ENCODE assay signal across 27 cellular contexts in genomic region chr9:6864102-6864501, GRCh38.
"Had no signal": no experiment of that assay in that cellular context is flagged by ENCODE, and none has a peak within 500 bp of the region (broad histone marks: within the 10 kb centered on the region; RNA-seq: fewer than 3 reads in every experiment).

No MANE protein-coding gene starts in this region.

- H3K9me3 ChIP-seq: SJCRH30, SK-N-SH had no signal

- H3K36me3 ChIP-seq: adrenal gland, SJCRH30 had no signal

- H3K4me3 ChIP-seq: adrenal gland, body of pancreas, SJCRH30 had no signal

- H3K4me1 ChIP-seq: adrenal gland, body of pancreas, SJCRH30 had no signal

- H3K27ac Mint-ChIP-seq: activated CD4-positive, alpha-beta T cell treated with anti-CD3 and anti-CD28 coated beads for 36 hours; activated naive CD4-positive, alpha-beta T cell treated with anti-CD3 and anti-CD28 coated beads for 36 hours; activated naive CD8-positive, alpha-beta T cell; activated T-helper 17 cell treated with anti-CD3 and anti-CD28 coated beads, Interleukin-2, amount 50 U/mL, for 72 hours had no signal

- H3K4me2 ChIP-seq: SK-N-SH had no signal

- DNase-seq: activated CD4-positive, alpha-beta T cell treated with anti-CD3 and anti-CD28 coated beads for 36 hours; activated CD8-positive, alpha-beta memory T cell treated with anti-CD3 and anti-CD28 coated beads for 24 hours; activated gamma-delta T cell; activated naive CD4-positive, alpha-beta T cell treated with anti-CD3 and anti-CD28 coated beads for 36 hours; activated T-cell treated with anti-CD3 and anti-CD28 coated beads, Interleukin-2, amount 50 U/mL, for 4 hours; adrenal gland; aorta; body of pancreas; KG1; NCI-H1105; NCI-H1436; NCI-H1694 treated with DMSO at 0.1 percent for 48 hours; NCI-H2029 treated with DMSO at 0.1 percent for 48 hours; NCI-H345; NCI-H510A; NCI-H526 treated with DMSO at 0.1 percent for 48 hours; NCI-H82; Right ventricle myocardium superior; SJCRH30; SK-N-SH; T-helper 1 cell had no signal

- H3K9ac ChIP-seq: SK-N-SH had no signal

- H3K4me3 Mint-ChIP-seq: activated CD4-positive, alpha-beta T cell treated with anti-CD3 and anti-CD28 coated beads for 36 hours; activated naive CD4-positive, alpha-beta T cell treated with anti-CD3 and anti-CD28 coated beads for 36 hours; activated naive CD8-positive, alpha-beta T cell; activated T-cell treated with anti-CD3 and anti-CD28 coated beads, Interleukin-2, amount 50 U/mL, for 4 hours; activated T-helper 17 cell treated with anti-CD3 and anti-CD28 coated beads, Interleukin-2, amount 50 U/mL, for 72 hours; central memory CD8-positive, alpha-beta T cell had no signal

- H3K27me3 Mint-ChIP-seq: activated CD4-positive, alpha-beta T cell treated with anti-CD3 and anti-CD28 coated beads for 36 hours; activated naive CD8-positive, alpha-beta T cell; activated T-helper 17 cell treated with anti-CD3 and anti-CD28 coated beads, Interleukin-2, amount 50 U/mL, for 72 hours; central memory CD8-positive, alpha-beta T cell had no signal

- H3K9me3 Mint-ChIP-seq: activated T-helper 17 cell treated with anti-CD3 and anti-CD28 coated beads, Interleukin-2, amount 50 U/mL, for 72 hours had no signal

- H3K27me3 ChIP-seq: adrenal gland, body of pancreas, SJCRH30 had no signal

- H3K27ac ChIP-seq: adrenal gland, body of pancreas, RWPE1, SJCRH30, VCaP had no signal

- ATAC-seq: activated CD4-positive, alpha-beta T cell treated with anti-CD3 and anti-CD28 coated beads for 36 hours; activated T-cell treated with anti-CD3 and anti-CD28 coated beads, Interleukin-2, amount 50 U/mL, for 4 hours; activated T-helper 17 cell treated with anti-CD3 and anti-CD28 coated beads, Interleukin-2, amount 50 U/mL, for 72 hours; body of pancreas; Panc1 had no signal
